In genomic region chr5:83285661-83286398, GRCh38 we compare ENCODE assay signal across 22 cellular contexts.
"Had no signal": no experiment of that assay in that cellular context is flagged by ENCODE, and none has a peak within 500 bp of the region (broad histone marks: within the 10 kb centered on the region; RNA-seq: fewer than 3 reads in every experiment).

No MANE protein-coding gene starts in this region.

- ATAC-seq: activated naive CD8-positive, alpha-beta T cell treated with anti-CD3 and anti-CD28 coated beads, Interleukin-2, amount 50 U/mL, for 24 hours; activated T-cell treated with anti-CD3 and anti-CD28 coated beads, Interleukin-2, amount 50 U/mL, for 4 hours; naive thymus-derived CD4-positive, alpha-beta T cell; pancreas had no signal

- H3K27me3 ChIP-seq: pancreas, thyroid gland had no signal

- H3K27ac ChIP-seq: left ventricle myocardium inferior, pancreas, thyroid gland had no signal

- H3K36me3 ChIP-seq: left ventricle myocardium inferior, pancreas, thyroid gland had no signal

- H3K4me3 ChIP-seq: left ventricle myocardium inferior, pancreas, thyroid gland had no signal

- H3K4me1 ChIP-seq: left ventricle myocardium inferior, thyroid gland had no signal

- FAIRE-seq: endometrium, pancreas had no signal

- H3K9me3 ChIP-seq: pancreas, thyroid gland had no signal

- DNase-seq: activated CD4-positive, alpha-beta T cell treated with anti-CD3 and anti-CD28 coated beads, Interleukin-2, amount 50 U/mL, for 1 hour; activated CD4-positive, CD25-positive, alpha-beta regulatory T cell; activated CD8-positive, alpha-beta memory T cell treated with anti-CD3 and anti-CD28 coated beads, Interleukin-2, amount 50 U/mL, for 4 hours; activated effector memory CD4-positive, alpha-beta T cell treated with Interleukin-2 at 50 U/mL for 16 hours; activated naive CD4-positive, alpha-beta T cell treated with anti-CD3 and anti-CD28 coated beads, Interleukin-2, amount 10 ng/mL, durations not matched to agents 7 days and 5 days; activated naive CD8-positive, alpha-beta T cell treated with anti-CD3 and anti-CD28 coated beads, Interleukin-2, amount 50 U/mL, for 24 hours; activated T-cell treated with anti-CD3 and anti-CD28 coated beads, Interleukin-2, amount 50 U/mL, for 4 hours; aorta; cortex of kidney; erythroblast; immature natural killer cell; kidney glomerular epithelial cell; left ventricle myocardium inferior; naive thymus-derived CD4-positive, alpha-beta T cell; pancreas; stimulated activated CD4-positive, alpha-beta T cell treated with anti-CD3 and anti-CD28 coated beads, Interleukin-12 subunit alpha, Interleukin-12 subunit beta, amount 100 ng/mL, for 4 hours; stimulated activated CD4-positive, alpha-beta T cell treated with anti-CD3 and anti-CD28 coated beads, Interleukin-2, amount 100 ng/mL, for 24 hours; stimulated activated naive CD4-positive, alpha-beta T cell treated with Interleukin-2 at 50 U/mL for 16 hours; T-helper 1 cell; T-helper 9 cell; thyroid gland had no signal
